20 cellular contexts compared by ENCODE assay signal in the genomic region with DNA sequence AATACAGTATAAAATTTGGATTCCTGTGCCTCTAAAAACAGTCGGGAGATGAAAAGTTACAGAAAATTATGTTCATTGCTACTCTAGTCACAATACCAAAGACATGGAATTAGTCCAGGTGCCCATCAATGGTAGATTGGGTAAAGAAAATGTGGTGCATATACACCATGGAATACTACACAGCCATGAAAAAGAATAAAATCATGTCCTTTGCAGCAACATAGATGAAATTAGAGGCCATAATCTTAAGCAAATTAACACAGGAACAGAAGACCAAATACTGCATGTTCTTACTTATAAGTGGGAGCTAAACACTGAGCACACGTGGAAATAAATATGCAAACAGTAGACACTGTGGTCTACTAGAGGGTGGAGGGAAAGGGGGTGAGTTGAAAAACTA.
DNase-seq lines count a peak whose midpoint lies in the region; ATAC-seq, FAIRE-seq and TF ChIP-seq lines count a peak whose summit lies in the region.
"Had no signal": no experiment of that assay in that cellular context is flagged by ENCODE, and none has a peak within 500 bp of the region (broad histone marks: within the 10 kb centered on the region; RNA-seq: fewer than 3 reads in every experiment).

No MANE protein-coding gene starts in this region.

- peak overlapping the region; percentile 70; the same call in 1 of the 2 replicates for H3K4me2 ChIP-seq in K562 (ENCODE audit: insufficient read depth, low read length)

- H3K9ac ChIP-seq in K562 (ENCODE audit: insufficient read depth in 1 of 2, low read depth in 2 of 2, low read length in 2 of 2) = peak overlapping the region in 1 of 2 experiments; percentile 62; a peak in 2 of 4 replicates

- DNase-seq in cardiac muscle cell (ENCODE audit: low read depth in 1 of 2, low spot score in 1 of 2) (no peak), right atrium auricular region (ENCODE audit: low spot score) (no peak), K562 (ENCODE audit: extremely low read depth in 1 of 4, low spot score in 3 of 4) (no peak), testis (no peak), AG08395 (ENCODE audit: low spot score) (no peak), vagina (ENCODE audit: extremely low spot score in 2 of 2) (no peak)
- DNase-seq: ACHN; C1 segment of cervical spinal cord; CD4-positive, alpha-beta memory T cell; COR-L47; DMS153; DND-41; GOT3; H7; HCEC 1CT had no signal

- no peaks in the 10 kb centered on the region for H3K79me2 ChIP-seq in K562 (ENCODE audit: control insufficient read depth, insufficient read depth, low read length)

- in situ Hi-C loops in K562 (cut with MboI) = no loop called here

- TF ChIP-seq RAD21 in K562 (CRISPR knock-in tag; conservative IDR thresholded peaks at IDR 0.05 in 1 of 2, IDR thresholded peaks at IDR 0.05 in 1 of 2) = no peak

- 69% methylated on average over 2 of the region's 2 CpGs for WGBS in K562 (ENCODE audit: insufficient coverage, low coverage, missing lambda C conversion rate)
- WGBS in mesodermal cell (ENCODE audit: insufficient coverage in 2 of 2), 2 experiments = no CpG with 5 or more reads among the region's 2 CpGs
- 73 to 76% methylated on average over 2 of the region's 2 CpGs for WGBS in testis, 2 donors

- H3K27ac ChIP-seq in cardiac muscle cell (peak overlapping the region; percentile 95), right atrium auricular region (no peak overlapping the region), K562 (ENCODE audit: extremely low read depth, low read depth, low read length) (peak overlapping the region; percentile 87; the same call in 2 of the 3 replicates), mesodermal cell (ENCODE audit: low read depth, low read length, severe bottlenecking) (peak overlapping the region; percentile 78), testis (peak overlapping the region; percentile 21 to 52), vagina (no peak overlapping the region)
- H3K27ac ChIP-seq: 22Rv1 had no signal

- TF ChIP-seq CTCF in cardiac muscle cell (IDR thresholded peaks at IDR 0.05; ENCODE audit: low read depth, low read length) = no peak
- TF ChIP-seq CTCF in right atrium auricular region (IDR thresholded peaks at IDR 0.05) = no peak
- no peak for TF ChIP-seq CTCF in K562 (IDR thresholded peaks at IDR 0.05 in 2 of 3, conservative IDR thresholded peaks at IDR 0.05 in 1 of 3; ENCODE audit: insufficient read depth in 2 of 3, low read depth in 1 of 3, low read length in 3 of 3)
- TF ChIP-seq CTCF in testis (IDR thresholded peaks at IDR 0.05) = no peak
- TF ChIP-seq CTCF in vagina (IDR thresholded peaks at IDR 0.05) = no peak

- no TSS peak for BruUV-seq in K562 (replicated peaks; lab: Mats Ljungman, UMichigan)

- POLR2A ChIA-PET in K562 (lab: Yijun Ruan, JAX) = no interaction called here

- intact Hi-C loops in K562 (cut with micrococcal nuclease) (loop anchor here (5.0 kb wide), 1 partner anchor 61 kb away; no protein-coding TSS in a partner anchor), testis (cut with DNase I; ENCODE audit: low total_unique reads) (no loop called here), vagina (cut with DNase I) (no loop called here)

- TF ChIP-seq POLR2A in K562 (conservative IDR thresholded peaks at IDR 0.05) = no peak
- TF ChIP-seq POLR2A in testis (IDR thresholded peaks at IDR 0.05) = no peak
- TF ChIP-seq POLR2A in vagina (IDR thresholded peaks at IDR 0.05) = no peak

- H3K36me3 ChIP-seq in cardiac muscle cell = no peaks in the 10 kb centered on the region
- no peaks in the 10 kb centered on the region for H3K36me3 ChIP-seq in right atrium auricular region
- no peaks in the 10 kb centered on the region; the same call in 1 of the 3 replicates for H3K36me3 ChIP-seq in K562 (ENCODE audit: control insufficient read depth, insufficient read depth, low read length)
- peaks cover 20% of the 10 kb centered on the region for H3K36me3 ChIP-seq in mesodermal cell (ENCODE audit: control insufficient read depth, insufficient read depth, low read length)
- no peaks in the 10 kb centered on the region for H3K36me3 ChIP-seq in testis (ENCODE audit: low read depth, missing control alignments)
- H3K36me3 ChIP-seq in vagina = no peaks in the 10 kb centered on the region

- H3K4me1 ChIP-seq in cardiac muscle cell (ENCODE audit: low read depth) (peaks cover 38% of the 10 kb centered on the region), right atrium auricular region (peaks cover 0 to 17% of the 10 kb centered on the region in 2 donors), K562 (replicated peaks in 1 of 2; ENCODE audit: control insufficient read depth in 2 of 2, insufficient read depth in 2 of 2, low read length in 2 of 2) (peaks cover 8 to 34% of the 10 kb centered on the region in 2 experiments), mesodermal cell (ENCODE audit: control insufficient read depth, insufficient read depth, low read length, poor library complexity, severe bottlenecking) (peaks cover 16% of the 10 kb centered on the region), testis (peaks cover 17% of the 10 kb centered on the region), vagina (no peaks in the 10 kb centered on the region)

- ATAC-seq in K562 = no peak
- no peak for ATAC-seq in HG02840 (IDR thresholded peaks at IDR 0.05; ENCODE audit: low FRiP score, unreplicated experiment)

- H3K9me1 ChIP-seq in K562 (ENCODE audit: control insufficient read depth, insufficient read depth, low read length) = no peaks in the 10 kb centered on the region

- no peak overlapping the region for H3K4me3 ChIP-seq in cardiac muscle cell
- no peak overlapping the region for H3K4me3 ChIP-seq in right atrium auricular region
- no peak overlapping the region for H3K4me3 ChIP-seq in K562
- no peak overlapping the region for H3K4me3 ChIP-seq in mesodermal cell (ENCODE audit: extremely low read depth, insufficient read depth, low read length, poor library complexity, severe bottlenecking)
- H3K4me3 ChIP-seq in testis = no peak overlapping the region
- H3K4me3 ChIP-seq in vagina = no peak overlapping the region

- CTCF ChIA-PET in K562 (lab: Yijun Ruan, JAX; ENCODE audit: low intra/inter-chr PET ratio) = no interaction called here

- H3K27me3 ChIP-seq in cardiac muscle cell = no peaks in the 10 kb centered on the region
- no peaks in the 10 kb centered on the region for H3K27me3 ChIP-seq in right atrium auricular region
- H3K27me3 ChIP-seq in K562 (ENCODE audit: control insufficient read depth in 2 of 2, insufficient read depth in 2 of 2, low read length in 2 of 2) = no peaks in the 10 kb centered on the region
- H3K27me3 ChIP-seq in testis = no peaks in the 10 kb centered on the region
- no peaks in the 10 kb centered on the region for H3K27me3 ChIP-seq in vagina

- H3K9me3 ChIP-seq in cardiac muscle cell (ENCODE audit: low read depth) = no peaks in the 10 kb centered on the region
- no peaks in the 10 kb centered on the region for H3K9me3 ChIP-seq in right atrium auricular region
- peaks cover 2% of the 10 kb centered on the region; the same call in 1 of the 2 replicates for H3K9me3 ChIP-seq in K562 (replicated peaks; ENCODE audit: control insufficient read depth, insufficient read depth, low read depth, low read length)
- H3K9me3 ChIP-seq in mesodermal cell (ENCODE audit: control insufficient read depth, low read length) = no peaks in the 10 kb centered on the region
- no peaks in the 10 kb centered on the region for H3K9me3 ChIP-seq in testis
- H3K9me3 ChIP-seq in vagina = no peaks in the 10 kb centered on the region

- H2AFZ ChIP-seq in K562 (ENCODE audit: low read depth, low read length) = peak overlapping the region; percentile 88; the same call in 1 of the 2 replicates

- no peak for TF ChIP-seq EP300 in K562 (IDR thresholded peaks at IDR 0.05; ENCODE audit: low read length)

- no peaks in the 10 kb centered on the region for H4K20me1 ChIP-seq in K562 (replicated peaks; ENCODE audit: control insufficient read depth, insufficient read depth, low read length)

- FAIRE-seq in K562 (lab: Jason Lieb, UNC) = no peak
- FAIRE-seq: G401.6, GM19239 had no signal

TF ChIP-seq in K562, 482 proteins besides CTCF, POLR2A, EP300 and RAD21 (continues in another document):
- TF ChIP-seq RBM25 (IDR thresholded peaks at IDR 0.05; ENCODE audit: low read depth, low read length, severe bottlenecking) (peak; percentile 93), KDM1A (IDR thresholded peaks at IDR 0.05) (peak; percentile 70 to 86), TFAM (CRISPR knock-in tag; conservative IDR thresholded peaks at IDR 0.05) (no peak), ADNP (tag; IDR thresholded peaks at IDR 0.05) (peak; percentile 93; the same call in 1 of the 2 replicates), BCOR (IDR thresholded peaks at IDR 0.05) (peak; percentile 95), ZNF146 (CRISPR knock-in tag; IDR thresholded peaks at IDR 0.05; ENCODE audit: unreplicated experiment) (peak; percentile 100), HDAC2 (IDR thresholded peaks at IDR 0.05) (peak; percentile 37), XRCC4 (IDR thresholded peaks at IDR 0.05; ENCODE audit: extremely low read depth, insufficient read depth, insufficient read length) (no peak), PBX2 (CRISPR knock-in tag; IDR thresholded peaks at IDR 0.05; ENCODE audit: low read depth) (no peak), PBX2 (tag; conservative IDR thresholded peaks at IDR 0.05; ENCODE audit: low read depth) (no peak)

Comparison
In these comparisons a context has a peak if more than half of its experiments do, and no peak if none do; other contexts are left out.
1. H3K27ac ChIP-seq: peak in cardiac muscle cell (single experiment), K562 (single experiment), mesodermal cell (single experiment) and testis (2 of 2); none in right atrium auricular region (0 of 2) and vagina (single experiment).